ENCODE assay signal across 8 cellular contexts in the genomic region with DNA sequence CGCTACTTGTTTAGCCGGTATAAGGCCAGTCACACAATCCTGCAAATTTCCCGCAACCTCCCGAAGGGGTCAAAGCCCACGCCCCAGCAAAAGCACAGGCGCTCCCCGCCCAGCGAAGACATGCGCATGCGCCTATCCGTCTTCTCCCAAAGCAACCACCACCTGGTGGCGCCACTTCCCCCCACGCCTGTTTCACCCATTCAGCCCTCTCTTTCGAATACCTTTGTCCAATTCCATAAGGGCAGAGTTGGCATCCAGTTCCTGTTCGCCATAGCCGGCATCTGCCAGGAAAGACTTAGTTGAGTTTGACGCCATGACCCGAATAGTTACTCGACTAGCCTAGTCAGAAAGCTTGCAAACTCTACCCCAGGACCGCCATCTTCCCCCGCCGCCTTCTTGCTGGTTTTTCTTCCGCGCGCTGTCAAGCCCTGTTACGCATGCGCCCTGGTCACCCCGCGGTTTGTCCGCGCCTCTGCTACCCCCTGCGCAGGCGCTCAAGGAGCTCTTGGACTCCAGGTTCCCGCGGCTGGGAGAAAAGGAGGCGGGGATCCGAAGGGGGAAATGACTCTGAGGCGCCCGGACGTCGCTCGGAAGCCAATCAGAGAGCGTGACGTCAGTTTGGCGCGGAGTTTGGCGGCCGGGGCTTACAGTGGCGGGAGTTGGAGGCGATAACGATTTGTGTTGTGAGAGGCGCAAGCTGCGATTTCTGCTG. TPM values are rescaled to one million over a fixed set of nuclear protein-coding genes. Genes with fewer than 3 reads are reported as not detected.
DNase-seq lines count a peak whose midpoint lies in the region; ATAC-seq, FAIRE-seq and TF ChIP-seq lines count a peak whose summit lies in the region.

A gene with protein sequence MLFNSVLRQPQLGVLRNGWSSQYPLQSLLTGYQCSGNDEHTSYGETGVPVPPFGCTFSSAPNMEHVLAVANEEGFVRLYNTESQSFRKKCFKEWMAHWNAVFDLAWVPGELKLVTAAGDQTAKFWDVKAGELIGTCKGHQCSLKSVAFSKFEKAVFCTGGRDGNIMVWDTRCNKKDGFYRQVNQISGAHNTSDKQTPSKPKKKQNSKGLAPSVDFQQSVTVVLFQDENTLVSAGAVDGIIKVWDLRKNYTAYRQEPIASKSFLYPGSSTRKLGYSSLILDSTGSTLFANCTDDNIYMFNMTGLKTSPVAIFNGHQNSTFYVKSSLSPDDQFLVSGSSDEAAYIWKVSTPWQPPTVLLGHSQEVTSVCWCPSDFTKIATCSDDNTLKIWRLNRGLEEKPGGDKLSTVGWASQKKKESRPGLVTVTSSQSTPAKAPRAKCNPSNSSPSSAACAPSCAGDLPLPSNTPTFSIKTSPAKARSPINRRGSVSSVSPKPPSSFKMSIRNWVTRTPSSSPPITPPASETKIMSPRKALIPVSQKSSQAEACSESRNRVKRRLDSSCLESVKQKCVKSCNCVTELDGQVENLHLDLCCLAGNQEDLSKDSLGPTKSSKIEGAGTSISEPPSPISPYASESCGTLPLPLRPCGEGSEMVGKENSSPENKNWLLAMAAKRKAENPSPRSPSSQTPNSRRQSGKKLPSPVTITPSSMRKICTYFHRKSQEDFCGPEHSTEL (plus strand): TSS at position 626 of the 712 bp plus-strand sequence. CDS start 143 bp downstream, outside the sequence.
A gene with protein sequence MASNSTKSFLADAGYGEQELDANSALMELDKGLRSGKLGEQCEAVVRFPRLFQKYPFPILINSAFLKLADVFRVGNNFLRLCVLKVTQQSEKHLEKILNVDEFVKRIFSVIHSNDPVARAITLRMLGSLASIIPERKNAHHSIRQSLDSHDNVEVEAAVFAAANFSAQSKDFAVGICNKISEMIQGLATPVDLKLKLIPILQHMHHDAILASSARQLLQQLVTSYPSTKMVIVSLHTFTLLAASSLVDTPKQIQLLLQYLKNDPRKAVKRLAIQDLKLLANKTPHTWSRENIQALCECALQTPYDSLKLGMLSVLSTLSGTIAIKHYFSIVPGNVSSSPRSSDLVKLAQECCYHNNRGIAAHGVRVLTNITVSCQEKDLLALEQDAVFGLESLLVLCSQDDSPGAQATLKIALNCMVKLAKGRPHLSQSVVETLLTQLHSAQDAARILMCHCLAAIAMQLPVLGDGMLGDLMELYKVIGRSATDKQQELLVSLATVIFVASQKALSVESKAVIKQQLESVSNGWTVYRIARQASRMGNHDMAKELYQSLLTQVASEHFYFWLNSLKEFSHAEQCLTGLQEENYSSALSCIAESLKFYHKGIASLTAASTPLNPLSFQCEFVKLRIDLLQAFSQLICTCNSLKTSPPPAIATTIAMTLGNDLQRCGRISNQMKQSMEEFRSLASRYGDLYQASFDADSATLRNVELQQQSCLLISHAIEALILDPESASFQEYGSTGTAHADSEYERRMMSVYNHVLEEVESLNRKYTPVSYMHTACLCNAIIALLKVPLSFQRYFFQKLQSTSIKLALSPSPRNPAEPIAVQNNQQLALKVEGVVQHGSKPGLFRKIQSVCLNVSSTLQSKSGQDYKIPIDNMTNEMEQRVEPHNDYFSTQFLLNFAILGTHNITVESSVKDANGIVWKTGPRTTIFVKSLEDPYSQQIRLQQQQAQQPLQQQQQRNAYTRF (minus strand): TSS at position 435 of the 712 bp plus-strand sequence. CDS start 120 bp downstream, at position 315.

- peak; percentile 45 for TF ChIP-seq POLR2A in prostate gland (IDR thresholded peaks at IDR 0.05)

- no peaks in the 10 kb centered on the region for H3K9me3 ChIP-seq in prostate gland

- peak within 1 kb of the TSS; percentile 85 to 91 for H3K27ac ChIP-seq in prostate gland

- peaks cover 9% of the 10 kb centered on the region for H3K4me1 ChIP-seq in prostate gland (replicated peaks)

- peak; percentile 76 to 97 (median 89) for TF ChIP-seq CTCF in prostate gland (IDR thresholded peaks at IDR 0.05)

- peak; percentile 73 for FAIRE-seq in urothelium cell line (lab: Jason Lieb, UNC)

- peak within 1 kb of the TSS; percentile 44 to 58 for H3K4me3 ChIP-seq in prostate gland

- DNase-seq in NCI-H187 treated with DMSO at 0.1 percent for 48 hours (lab: John Stamatoyannopoulos, UW) (peak; percentile 85), anterior cingulate cortex (lab: John Stamatoyannopoulos, UW) (peak; percentile 86 to 100 (median 97)), left ventricle myocardium superior (peak; percentile 99), prostate gland (ENCODE audit: low spot score) (peak; percentile 98), urothelium cell line (ENCODE audit: low spot score) (peak; percentile 98)

- under 1% methylated on average over 53 of the region's 53 CpGs for WGBS in prostate gland

- no peaks in the 10 kb centered on the region for H3K27me3 ChIP-seq in prostate gland (replicated peaks; ENCODE audit: insufficient read depth)

- intact Hi-C loops in T-helper 2 cell treated with Interferon-gamma antibody and Interleukin-4, amounts not matched to agents 100 ng/mL and 5 ng/mL, for 36 hours (cut with micrococcal nuclease): loop anchor here (1.0 to 10.0 kb wide), 12 partner anchors 28 to 713 kb away; partner anchors contain the start of genes ATF3, LPGAT1, NEK2 and PACC1
- intact Hi-C loops in left ventricle myocardium superior (cut with micrococcal nuclease) (loop anchor here (10.0 kb wide), 1 partner anchor 420 kb away; no protein-coding TSS in a partner anchor), prostate gland (cut with DNase I) (loop anchor here (10.0 kb wide), 1 partner anchor 350 kb away; no protein-coding TSS in a partner anchor)

- ATAC-seq in GM18502 (IDR thresholded peaks at IDR 0.05; ENCODE audit: poor library complexity, unreplicated experiment) (peak; percentile 75), HG02970 (IDR thresholded peaks at IDR 0.05; ENCODE audit: low FRiP score, unreplicated experiment) (peak; percentile 79), left ventricle myocardium superior (peak; percentile 98)

- H3K36me3 ChIP-seq in prostate gland: no peaks in the 10 kb centered on the region

RNA-seq across cellular contexts. Expression of the first gene that starts in this region (rescaled TPM):
- total RNA-seq in T-helper 2 cell treated with Interferon-gamma antibody and Interleukin-4, amounts not matched to agents 100 ng/mL and 5 ng/mL, for 36 hours: 73.7 and 75.9 TPM in 2 replicates
- 0.79 TPM for total RNA-seq in left ventricle myocardium superior
- 1 to 10 TPM; 1.5 to 7.1 TPM for total RNA-seq in prostate gland

RNA-seq across cellular contexts. Expression of the second gene that starts in this region (rescaled TPM):
- total RNA-seq in T-helper 2 cell treated with Interferon-gamma antibody and Interleukin-4, amounts not matched to agents 100 ng/mL and 5 ng/mL, for 36 hours: 41.3 and 41.7 TPM in 2 replicates
- total RNA-seq in left ventricle myocardium superior (10.9 TPM), prostate gland (10 to 100 TPM; 12.5 to 15.5 TPM)

Comparison
In these comparisons a context has a peak if more than half of its experiments do, and no peak if none do; other contexts are left out.
1. Peak in every context shown above with its lines: DNase-seq, ATAC-seq, H3K4me3 ChIP-seq and H3K27ac ChIP-seq.